8 cellular contexts compared by ENCODE assay signal in the genomic region with DNA sequence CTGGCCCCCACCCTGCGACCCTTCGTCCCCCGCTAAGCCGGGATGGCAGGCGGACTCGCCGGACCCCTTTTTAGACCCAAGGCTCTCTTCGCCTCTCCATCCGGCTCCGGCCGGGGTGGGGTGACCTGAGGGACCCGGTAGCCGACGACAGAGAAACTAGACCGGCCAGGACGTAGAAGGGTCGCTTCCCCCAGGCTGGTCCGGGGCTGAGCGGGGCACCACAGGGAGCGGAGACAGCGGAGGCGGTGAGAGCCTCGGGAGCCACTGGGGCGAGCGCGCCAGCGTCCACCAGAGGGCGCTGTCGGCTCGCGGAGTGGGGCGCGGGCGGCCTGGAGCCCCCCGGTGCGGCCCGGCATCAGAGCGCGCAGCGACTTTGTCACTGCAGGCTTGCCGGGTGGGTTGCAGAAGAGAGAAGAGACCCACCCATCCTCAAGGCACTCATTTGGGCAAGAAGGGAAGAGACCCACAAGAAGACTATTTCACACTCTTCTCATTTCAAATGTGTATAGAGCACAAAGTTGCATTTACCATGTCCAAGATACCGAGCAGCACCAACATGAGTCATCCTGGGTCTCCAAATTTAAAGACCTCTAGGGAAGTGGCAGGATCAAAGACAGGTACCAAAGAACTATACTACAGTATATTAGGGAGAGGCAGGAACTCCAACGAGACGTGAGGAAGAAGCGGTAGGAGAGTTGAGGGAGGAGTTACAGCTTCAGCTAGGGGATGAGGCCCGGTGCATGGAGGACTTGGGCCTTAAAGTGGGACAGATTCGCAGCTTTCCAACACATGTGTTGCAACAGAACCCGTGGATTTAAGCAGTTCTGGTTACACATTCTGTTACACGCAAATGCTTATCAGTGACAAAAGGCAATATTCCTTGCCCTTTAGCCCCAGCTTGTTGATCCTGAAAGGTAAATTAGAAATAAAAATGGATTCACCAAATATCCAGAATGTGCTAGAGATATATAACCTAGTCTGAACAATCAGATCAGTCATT. TPM values are rescaled to one million over a fixed set of nuclear protein-coding genes. Genes with fewer than 3 reads are reported as not detected.
A peak's percentile ranks its signal among the peaks of the same experiment; 100 is the strongest.
DNase-seq lines count a peak whose midpoint lies in the region; ATAC-seq and TF ChIP-seq lines count a peak whose summit lies in the region.

No MANE protein-coding gene starts in this region.

- intact Hi-C loops in tibial artery (cut with DNase I; ENCODE audit: low total_unique reads) = loop anchor here (1.0 kb wide), 1 partner anchor 292 kb away; no protein-coding TSS in a partner anchor

- H3K36me3 ChIP-seq in BLaER1 (no peaks in the 10 kb centered on the region), tibial artery (no peaks in the 10 kb centered on the region)

- peak overlapping the region; percentile 63; the same call in 1 of the 2 replicates for H3K27ac ChIP-seq in BLaER1
- H3K27ac ChIP-seq in HL-60 (replicated peaks) = no peak overlapping the region
- no peak overlapping the region for H3K27ac ChIP-seq in tibial artery

- ATAC-seq in GM19324 (IDR thresholded peaks at IDR 0.05; ENCODE audit: low FRiP score, unreplicated experiment) = peak; percentile 73

- peak in 1 of 2 experiments; percentile 23 for DNase-seq in HL-60 (ENCODE audit: low read depth in 1 of 2, low spot score in 1 of 2)
- DNase-seq in RPMI7951 (ENCODE audit: low read depth) = peak; percentile 47
- DNase-seq in activated naive CD4-positive, alpha-beta T cell (lab: John Stamatoyannopoulos, UW) = peak; percentile 41 to 77 (median 69)
- DNase-seq in glomerular visceral epithelial cell (ENCODE audit: extremely low spot score) = peak; percentile 57
- peak; percentile 39 for DNase-seq in occipital lobe (lab: John Stamatoyannopoulos, UW)
- DNase-seq in tibial artery = peak; percentile 31 to 77

- H4K20me1 ChIP-seq in BLaER1 = 0 out of 2 replicates have a peak, but pooled peaks cover 2% of the 10 kb centered on the region

- peak overlapping the region; percentile 67 for H3K4me3 ChIP-seq in BLaER1
- H3K4me3 ChIP-seq in HL-60 (replicated peaks; ENCODE audit: insufficient read depth, low read length) = peak overlapping the region; percentile 38
- peak overlapping the region; percentile 40 to 44 for H3K4me3 ChIP-seq in tibial artery

- H3K9ac ChIP-seq in BLaER1 = peak overlapping the region; percentile 78

- H3K27me3 ChIP-seq in BLaER1 (no peaks in the 10 kb centered on the region), HL-60 (ENCODE audit: insufficient read depth, poor library complexity, severe bottlenecking) (peaks cover 4% of the 10 kb centered on the region), tibial artery (peaks cover 0 to 14% of the 10 kb centered on the region in 2 donors)

- peak; percentile 54 for TF ChIP-seq CTCF in HL-60 (IDR thresholded peaks at IDR 0.05; ENCODE audit: insufficient read depth, low read length)
- TF ChIP-seq CTCF in tibial artery (IDR thresholded peaks at IDR 0.05) = peak; percentile 96 to 98

- H3K4me1 ChIP-seq in BLaER1 = peaks cover 32% of the 10 kb centered on the region
- peaks cover 0 to 20% (median 9%) of the 10 kb centered on the region in 4 donors for H3K4me1 ChIP-seq in tibial artery

- no peaks in the 10 kb centered on the region for H3K9me3 ChIP-seq in BLaER1
- H3K9me3 ChIP-seq in tibial artery = no peaks in the 10 kb centered on the region

- peak overlapping the region; percentile 93 for H3K4me2 ChIP-seq in BLaER1

RNA-seq across cellular contexts. Expression of a gene that starts 7.6 kb away (rescaled TPM):
- 28.2 and 30.2 TPM in 2 replicates for total RNA-seq in RPMI7951 (2014; rRNA removed; shearing (Covaris generic))
- 62.2 TPM for total RNA-seq in occipital lobe

RNA-seq across cellular contexts. Expression of a gene that starts 32.8 kb away (rescaled TPM):
- 13.4 and 19.7 TPM in 2 replicates for total RNA-seq in RPMI7951 (2014; rRNA removed; shearing (Covaris generic))
- total RNA-seq in occipital lobe = 78.6 TPM
